19 cellular contexts compared by ENCODE assay signal in genomic region chr12:101703487-101703886, GRCh38. TPM values are rescaled to one million over a fixed set of nuclear protein-coding genes. Genes with fewer than 3 reads are reported as not detected.
DNase-seq lines count a peak whose midpoint lies in the region; TF ChIP-seq lines count a peak whose summit lies in the region.
"Had no signal": no experiment of that assay in that cellular context is flagged by ENCODE, and none has a peak within 500 bp of the region (broad histone marks: within the 10 kb centered on the region; RNA-seq: fewer than 3 reads in every experiment).

No MANE protein-coding gene starts in this region.

- no peaks in the 10 kb centered on the region for H3K27me3 ChIP-seq in mammary epithelial cell (ENCODE audit: insufficient read depth, low read length)
- no peaks in the 10 kb centered on the region for H3K27me3 ChIP-seq in Loucy (ENCODE audit: insufficient read depth, low read length, poor library complexity, severe bottlenecking)
- no peaks in the 10 kb centered on the region for H3K27me3 ChIP-seq in thyroid gland
- no peaks in the 10 kb centered on the region for H3K27me3 ChIP-seq in hepatocyte
- no peaks in the 10 kb centered on the region for H3K27me3 ChIP-seq in GM23248 (replicated peaks; ENCODE audit: insufficient read depth)
- H3K27me3 ChIP-seq: SJSA1 had no signal

- intact Hi-C loops in MCF 10A (cut with micrococcal nuclease) (no loop called here), mammary epithelial cell (cut with micrococcal nuclease) (no loop called here), thyroid gland (cut with DNase I) (no loop called here)
- intact Hi-C loops in activated CD4-positive, alpha-beta memory T cell treated with anti-CD3 and anti-CD28 coated beads for 36 hours (cut with micrococcal nuclease), result no loop called here

- H3K79me2 ChIP-seq in mammary epithelial cell (ENCODE audit: insufficient read depth, low read length), result peaks cover 41% of the 10 kb centered on the region
- H3K79me2 ChIP-seq in Loucy (ENCODE audit: insufficient read depth, low read length), result peaks cover 78% of the 10 kb centered on the region
- H3K79me2 ChIP-seq in hepatocyte, result peaks cover 85% of the 10 kb centered on the region
- H3K79me2 ChIP-seq in GM23248 (ENCODE audit: insufficient read depth), result peaks cover 59% of the 10 kb centered on the region

- TF ChIP-seq CTCF in MCF 10A (IDR thresholded peaks at IDR 0.05; ENCODE audit: unreplicated experiment), result no peak
- TF ChIP-seq CTCF in mammary epithelial cell (conservative IDR thresholded peaks at IDR 0.05 in 1 of 2, IDR thresholded peaks at IDR 0.05 in 1 of 2; ENCODE audit: extremely low read depth in 1 of 2, insufficient read depth in 1 of 2, low read depth in 1 of 2, low read length in 2 of 2), result no peak
- TF ChIP-seq CTCF in Loucy (conservative IDR thresholded peaks at IDR 0.05; ENCODE audit: low read length), result no peak
- no peak for TF ChIP-seq CTCF in thyroid gland (IDR thresholded peaks at IDR 0.05)
- TF ChIP-seq CTCF in hepatocyte (IDR thresholded peaks at IDR 0.05; ENCODE audit: poor library complexity), result no peak

- H3K4me1 ChIP-seq in mammary epithelial cell (ENCODE audit: insufficient read depth, low read length), result peaks cover 7% of the 10 kb centered on the region
- peaks cover 59% of the 10 kb centered on the region for H3K4me1 ChIP-seq in Loucy (ENCODE audit: insufficient read depth, low read length, poor library complexity, severe bottlenecking)
- peaks cover 46 to 57% of the 10 kb centered on the region in 2 donors for H3K4me1 ChIP-seq in thyroid gland
- H3K4me1 ChIP-seq in hepatocyte (ENCODE audit: insufficient read depth), result peaks cover 20% of the 10 kb centered on the region
- H3K4me1 ChIP-seq in GM23248 (ENCODE audit: insufficient read depth), result peaks cover 10% of the 10 kb centered on the region
- H3K4me1 ChIP-seq: SJSA1 had no signal

- H4K20me1 ChIP-seq in mammary epithelial cell (ENCODE audit: insufficient read depth, low read length) (no peaks in the 10 kb centered on the region), Loucy (ENCODE audit: insufficient read depth, low read length, poor library complexity, severe bottlenecking) (peaks cover 33% of the 10 kb centered on the region), hepatocyte (ENCODE audit: insufficient read depth, poor library complexity, severe bottlenecking) (peaks cover 41% of the 10 kb centered on the region), GM23248 (ENCODE audit: insufficient read depth) (no peaks in the 10 kb centered on the region)

- peaks cover 6% of the 10 kb centered on the region for H3K36me3 Mint-ChIP-seq in MCF 10A (ENCODE audit: insufficient read depth, unreplicated experiment)
- no peaks in the 10 kb centered on the region for H3K36me3 Mint-ChIP-seq in activated CD4-positive, alpha-beta memory T cell treated with anti-CD3 and anti-CD28 coated beads for 36 hours

- H3K9me3 Mint-ChIP-seq in MCF 10A (ENCODE audit: unreplicated experiment), result no peaks in the 10 kb centered on the region
- H3K9me3 Mint-ChIP-seq in activated CD4-positive, alpha-beta memory T cell treated with anti-CD3 and anti-CD28 coated beads for 36 hours, result no peaks in the 10 kb centered on the region
- H3K9me3 Mint-ChIP-seq: CD4-positive, alpha-beta T cell had no signal

- H2AFZ ChIP-seq in mammary epithelial cell (ENCODE audit: low read depth, low read length) (no peak overlapping the region), Loucy (ENCODE audit: low read length) (no peak overlapping the region), hepatocyte (no peak overlapping the region), GM23248 (no peak overlapping the region)
- H2AFZ ChIP-seq: PC-9 had no signal

- no peak for DNase-seq in MCF 10A (ENCODE audit: unreplicated experiment)
- no peak for DNase-seq in mammary epithelial cell
- peak; percentile 18 for DNase-seq in iPS-NIHi11 (ENCODE audit: low spot score)
- no peak for DNase-seq in thyroid gland
- DNase-seq in hepatocyte (ENCODE audit: low spot score), result no peak
- DNase-seq in GM23248, result no peak
- no peak for DNase-seq in activated CD4-positive, alpha-beta memory T cell treated with anti-CD3 and anti-CD28 coated beads for 36 hours
- DNase-seq: 8988T; Caco-2; CD4-positive, alpha-beta T cell; GDM1; HCEC 1CT; NCI-H1417; NCI-H187; NCI-H2107; NCI-H524; PC-9 had no signal

- H3K9ac ChIP-seq in mammary epithelial cell (ENCODE audit: insufficient read depth, low read length) (no peak overlapping the region), Loucy (ENCODE audit: low read depth, low read length, poor library complexity, severe bottlenecking) (no peak overlapping the region), GM23248 (no peak overlapping the region)

- no peaks in the 10 kb centered on the region for H3K36me3 ChIP-seq in mammary epithelial cell (ENCODE audit: insufficient read depth, low read length)
- H3K36me3 ChIP-seq in Loucy (ENCODE audit: insufficient read depth, low read length), result no peaks in the 10 kb centered on the region
- no peaks in the 10 kb centered on the region for H3K36me3 ChIP-seq in thyroid gland
- H3K36me3 ChIP-seq in hepatocyte (replicated peaks; ENCODE audit: insufficient read depth, low read depth), result no peaks in the 10 kb centered on the region
- H3K36me3 ChIP-seq in GM23248 (ENCODE audit: low read depth), result no peaks in the 10 kb centered on the region
- H3K36me3 ChIP-seq: SJSA1 had no signal

- no peak overlapping the region for H3K4me2 ChIP-seq in mammary epithelial cell (ENCODE audit: insufficient read depth, low read depth, low read length)
- peak overlapping the region; percentile 78 for H3K4me2 ChIP-seq in Loucy (ENCODE audit: low read depth, low read length, poor library complexity, severe bottlenecking)
- H3K4me2 ChIP-seq in hepatocyte, result no peak overlapping the region
- H3K4me2 ChIP-seq in GM23248 (ENCODE audit: unreplicated experiment), result no peak overlapping the region
- H3K4me2 ChIP-seq: PC-9 had no signal

- POLR2A ChIA-PET in MCF 10A (lab: Yijun Ruan, JAX), result interaction anchor here (0.7 kb wide), 1 partner anchor 12 kb away, joined by 3 read pairs; no protein-coding TSS in a partner anchor
- POLR2A ChIA-PET in activated CD4-positive, alpha-beta memory T cell treated with anti-CD3 and anti-CD28 coated beads for 36 hours (lab: Charles Lee), result no interaction called here

- H3K27me3 Mint-ChIP-seq in MCF 10A (ENCODE audit: insufficient read depth, unreplicated experiment), result no peaks in the 10 kb centered on the region
- no peaks in the 10 kb centered on the region for H3K27me3 Mint-ChIP-seq in activated CD4-positive, alpha-beta memory T cell treated with anti-CD3 and anti-CD28 coated beads for 36 hours
- H3K27me3 Mint-ChIP-seq: CD4-positive, alpha-beta T cell had no signal

- in situ Hi-C loops in mammary epithelial cell (cut with MboI; ENCODE audit: low sequenced_read_pairs in 2 of 2) (no loop called here), GM23248 (cut with MboI) (no loop called here)

- no peak for TF ChIP-seq POLR2A in thyroid gland (IDR thresholded peaks at IDR 0.05)

- CTCF ChIA-PET in MCF 10A (lab: Yijun Ruan, JAX), result no interaction called here
- CTCF ChIA-PET in mammary epithelial cell (lab: Charles Lee; ENCODE audit: low non-redundant PET), result no interaction called here
- CTCF ChIA-PET in activated CD4-positive, alpha-beta memory T cell treated with anti-CD3 and anti-CD28 coated beads for 36 hours (lab: Charles Lee), result no interaction called here

- dilution Hi-C loops in mammary epithelial cell (cut with HindIII; ENCODE audit: low sequenced_read_pairs), result no loop called here

- H3K9me3 ChIP-seq in mammary epithelial cell (replicated peaks; ENCODE audit: insufficient read depth, low read length) (no peaks in the 10 kb centered on the region), Loucy (ENCODE audit: insufficient read depth, low read depth, low read length) (no peaks in the 10 kb centered on the region), thyroid gland (no peaks in the 10 kb centered on the region), hepatocyte (ENCODE audit: low read depth) (no peaks in the 10 kb centered on the region), GM23248 (ENCODE audit: low read depth) (no peaks in the 10 kb centered on the region)
- H3K9me3 ChIP-seq: Caco-2, SJSA1 had no signal

- H3F3A ChIP-seq in Loucy (ENCODE audit: low read depth), result no peaks in the 10 kb centered on the region
- H3F3A ChIP-seq in GM23248 (ENCODE audit: insufficient read depth), result no peaks in the 10 kb centered on the region

- H3K4me3 ChIP-seq in mammary epithelial cell (replicated peaks in 1 of 3; ENCODE audit: insufficient read depth in 1 of 3, low read depth in 2 of 3, low read length in 3 of 3) (no peak overlapping the region), Loucy (ENCODE audit: low read length, poor library complexity, severe bottlenecking) (peak overlapping the region; percentile 20), thyroid gland (replicated peaks in 1 of 3) (no peak overlapping the region), hepatocyte (no peak overlapping the region), GM23248 (no peak overlapping the region)
- H3K4me3 ChIP-seq: PC-9, SJSA1 had no signal

- peak overlapping the region; percentile 42 for H3K27ac Mint-ChIP-seq in MCF 10A (ENCODE audit: low read depth, unreplicated experiment)
- no peak overlapping the region for H3K27ac Mint-ChIP-seq in activated CD4-positive, alpha-beta memory T cell treated with anti-CD3 and anti-CD28 coated beads for 36 hours
- H3K27ac Mint-ChIP-seq: CD4-positive, alpha-beta T cell had no signal

- H3K27ac ChIP-seq in mammary epithelial cell (ENCODE audit: insufficient read depth, low read depth, low read length) (no peak overlapping the region), thyroid gland (peak overlapping the region; percentile 36 to 96 (median 62)), hepatocyte (no peak overlapping the region), GM23248 (no peak overlapping the region)
- H3K27ac ChIP-seq: PC-9, SJSA1 had no signal

- H3K4me1 Mint-ChIP-seq in MCF 10A (ENCODE audit: insufficient read depth, unreplicated experiment), result peaks cover 42% of the 10 kb centered on the region
- peaks cover 30% of the 10 kb centered on the region for H3K4me1 Mint-ChIP-seq in activated CD4-positive, alpha-beta memory T cell treated with anti-CD3 and anti-CD28 coated beads for 36 hours (ENCODE audit: low read depth)

- no peak overlapping the region for H3K4me3 Mint-ChIP-seq in MCF 10A (ENCODE audit: unreplicated experiment)
- no peak overlapping the region for H3K4me3 Mint-ChIP-seq in activated CD4-positive, alpha-beta memory T cell treated with anti-CD3 and anti-CD28 coated beads for 36 hours
- H3K4me3 Mint-ChIP-seq: CD4-positive, alpha-beta T cell had no signal

- no peaks in the 10 kb centered on the region for H3K9me2 ChIP-seq in Loucy (replicated peaks; ENCODE audit: low read depth, low read length)
- H3K9me2 ChIP-seq in hepatocyte (replicated peaks; ENCODE audit: insufficient read depth), result no peaks in the 10 kb centered on the region
- no peaks in the 10 kb centered on the region for H3K9me2 ChIP-seq in GM23248 (ENCODE audit: insufficient read depth)

- no TSS peak for BruUV-seq in MCF 10A (replicated peaks; lab: Mats Ljungman, UMichigan)
- no TSS peak for BruUV-seq in mammary epithelial cell (replicated peaks; lab: Mats Ljungman, UMichigan)

- 76% methylated on average over 3 of the region's 3 CpGs for WGBS in mammary epithelial cell (ENCODE audit: low coverage, missing lambda C conversion rate)
- 68 to 90% methylated on average over 3 of the region's 3 CpGs for WGBS in thyroid gland, 2 donors
- 70% methylated on average over 3 of the region's 3 CpGs for WGBS in hepatocyte (ENCODE audit: low lambda C conversion rate, missing lambda C conversion rate)
- 92 to 99% methylated on average over 3 of the region's 3 CpGs for WGBS in GM23248 (ENCODE audit: low coverage in 1 of 2, low lambda C conversion rate in 2 of 2, missing lambda C conversion rate in 2 of 2), 2 experiments

RNA-seq across cellular contexts. Expression of gene CHPT1, which starts 6.0 kb away (rescaled TPM):
- 28.1 and 33.5 TPM in 2 replicates for total RNA-seq in MCF 10A (2022)
- total RNA-seq in mammary epithelial cell, result 10 to 100 TPM; 16.5 to 17.2 TPM
- 10.7 TPM for polyA plus RNA-seq in mammary epithelial cell
- 17.9 TPM for polyA minus RNA-seq in mammary epithelial cell
- 100 to 1,000 TPM in 3 of 4 donors, 10 to 100 TPM in 1; 94.5 to 177 (median 150) TPM for total RNA-seq in thyroid gland
- total RNA-seq in hepatocyte, result 92.3 and 100 TPM in 2 replicates
- polyA plus RNA-seq in hepatocyte, result 95.1 and 127 TPM in 2 replicates
- 22.0 and 32.6 TPM in 2 replicates for total RNA-seq in GM23248 (2014; rRNA removed; shearing (Covaris generic))
- polyA plus RNA-seq in GM23248 (2016; fragmentation: Nextera tagmentation; extraction: Ambion mirVana), result 35.4 and 38.5 TPM in 2 replicates
- 10 to 100 TPM; 20.6 to 23.0 TPM for total RNA-seq in activated CD4-positive, alpha-beta memory T cell treated with anti-CD3 and anti-CD28 coated beads for 36 hours

RNA-seq across cellular contexts. Expression of gene SYCP3, which starts 35.8 kb away (rescaled TPM):
- total RNA-seq in MCF 10A (2022) (not detected in 2 replicates), mammary epithelial cell (under 1 TPM in 1 of 2 donors, not detected in 1; 0.50 TPM), thyroid gland (under 1 TPM in 1 of 4 donors, not detected in 3; 0.67 TPM), hepatocyte (0.07 TPM in 1 of 2 replicates, not detected in the other)
- polyA plus RNA-seq in mammary epithelial cell (not detected), hepatocyte (1.0 and 1.2 TPM in 2 replicates), GM23248 (2016; fragmentation: Nextera tagmentation; extraction: Ambion mirVana) (0.39 and 0.77 TPM in 2 replicates)
- polyA minus RNA-seq in mammary epithelial cell, result not detected
- total RNA-seq in GM23248 (2014; rRNA removed; shearing (Covaris generic)), result not detected in 2 replicates
- under 1 TPM in 1 of 2 experiments, not detected in 1; 0.07 TPM for total RNA-seq in activated CD4-positive, alpha-beta memory T cell treated with anti-CD3 and anti-CD28 coated beads for 36 hours
- total RNA-seq: SJSA1 had no signal

Comparison
In these comparisons a context has a peak if more than half of its experiments do, and no peak if none do; other contexts are left out.
1. H3K27ac ChIP-seq: peak in thyroid gland (3 of 3); none in mammary epithelial cell (single experiment), hepatocyte (single experiment) and GM23248 (single experiment).